ENCODE assay signal across 19 cellular contexts in genomic region chr5:137448868-137449267, GRCh38.
"Had no signal": no experiment of that assay in that cellular context is flagged by ENCODE, and none has a peak within 500 bp of the region (broad histone marks: within the 10 kb centered on the region; RNA-seq: fewer than 3 reads in every experiment).

No MANE protein-coding gene starts in this region.

- H3K27me3 ChIP-seq: dorsolateral prefrontal cortex, gastrocnemius medialis, heart right ventricle had no signal

- H3K27ac Mint-ChIP-seq: naive thymus-derived CD4-positive, alpha-beta T cell had no signal

- DNase-seq: dermis blood vessel endothelial cell; effector CD4-positive, alpha-beta T cell; effector memory CD4-positive, alpha-beta T cell; esophagus squamous epithelium; foreskin fibroblast; foreskin melanocyte; gastrocnemius medialis; glutamatergic neuron; heart right ventricle; hippocampal formation; left cardiac atrium; left lung; left ventricle myocardium superior; lower lobe of right lung; mesenchymal stem cell; midbrain; naive thymus-derived CD4-positive, alpha-beta T cell had no signal

- H3K4me3 Mint-ChIP-seq: naive thymus-derived CD4-positive, alpha-beta T cell had no signal

- H3K4me3 ChIP-seq: coronary artery, dorsolateral prefrontal cortex, esophagus squamous epithelium, gastrocnemius medialis, heart right ventricle, left lung, lower lobe of right lung had no signal

- H3K36me3 Mint-ChIP-seq: naive thymus-derived CD4-positive, alpha-beta T cell had no signal

- H3K4me1 Mint-ChIP-seq: naive thymus-derived CD4-positive, alpha-beta T cell had no signal

- H3K4me1 ChIP-seq: esophagus squamous epithelium, gastrocnemius medialis, heart right ventricle, left lung, lower lobe of right lung had no signal

- ATAC-seq: gastrocnemius medialis; heart right ventricle; left cardiac atrium; left lung; left ventricle myocardium superior; lower lobe of right lung; naive thymus-derived CD4-positive, alpha-beta T cell had no signal

- H3K36me3 ChIP-seq: esophagus squamous epithelium, gastrocnemius medialis, heart right ventricle, left lung, lower lobe of right lung had no signal

- H3K9me3 ChIP-seq: esophagus squamous epithelium, gastrocnemius medialis, heart right ventricle, left lung, lower lobe of right lung had no signal

- H3K27ac ChIP-seq: coronary artery, esophagus squamous epithelium, gastrocnemius medialis, heart right ventricle, left lung, lower lobe of right lung had no signal
